Comparison of ENCODE assay signal across 9 cellular contexts in genomic region chr17:75124041-75124818, GRCh38. TPM values are rescaled to one million over a fixed set of nuclear protein-coding genes. Genes with fewer than 3 reads are reported as not detected.
DNase-seq lines count a peak whose midpoint lies in the region; ATAC-seq and TF ChIP-seq lines count a peak whose summit lies in the region.
"Had no signal": no experiment of that assay in that cellular context is flagged by ENCODE, and none has a peak within 500 bp of the region (broad histone marks: within the 10 kb centered on the region; RNA-seq: fewer than 3 reads in every experiment).

No MANE protein-coding gene starts in this region.

- H2AFZ ChIP-seq in osteoblast (ENCODE audit: low read length), result no peak overlapping the region

- H3K27me3 ChIP-seq in osteoblast (ENCODE audit: insufficient read depth, low read length), result no peaks in the 10 kb centered on the region
- H3K27me3 ChIP-seq in aorta (ENCODE audit: control insufficient read depth in 1 of 2, insufficient read depth in 2 of 2, low read length in 1 of 2), result no peaks in the 10 kb centered on the region

- H4K20me1 ChIP-seq in osteoblast (ENCODE audit: insufficient read depth, low read length), result no peaks in the 10 kb centered on the region

- H3K27ac ChIP-seq in epithelial cell of prostate (peak overlapping the region; percentile 95), osteoblast (ENCODE audit: low read depth, low read length) (no peak overlapping the region), aorta (ENCODE audit: low read depth in 1 of 2, low read length in 2 of 2) (no peak overlapping the region)
- H3K27ac ChIP-seq: SK-N-MC had no signal

- H3K36me3 ChIP-seq in osteoblast (ENCODE audit: insufficient read depth, low read length) (peaks cover 5% of the 10 kb centered on the region), aorta (ENCODE audit: control insufficient read depth in 1 of 2, insufficient read depth in 2 of 2, low read length in 1 of 2) (no peaks in the 10 kb centered on the region)

- H3K4me1 ChIP-seq in osteoblast (ENCODE audit: insufficient read depth, low read length) (no peaks in the 10 kb centered on the region), aorta (ENCODE audit: control insufficient read depth in 1 of 2, insufficient read depth in 2 of 2, low read length in 2 of 2) (no peaks in the 10 kb centered on the region)

- H3K9me3 ChIP-seq in osteoblast (ENCODE audit: low read depth, low read length), result no peaks in the 10 kb centered on the region
- no peaks in the 10 kb centered on the region for H3K9me3 ChIP-seq in aorta (ENCODE audit: control insufficient read depth, low read length)

- intact Hi-C loops in activated CD4-positive, alpha-beta T cell treated with anti-CD3 and anti-CD28 coated beads, Interleukin-2, amount 10 ng/mL, durations not matched to agents 24 days and 14 days (cut with micrococcal nuclease), result no loop called here
- intact Hi-C loops in aorta (cut with DNase I), result no loop called here

- no peaks in the 10 kb centered on the region for H3K79me2 ChIP-seq in osteoblast (ENCODE audit: insufficient read depth, low read length)

- peak overlapping the region; percentile 80 for H3K27ac Mint-ChIP-seq in activated CD4-positive, alpha-beta T cell treated with anti-CD3 and anti-CD28 coated beads, Interleukin-2, amount 10 ng/mL, durations not matched to agents 24 days and 14 days

- TF ChIP-seq CTCF in osteoblast (IDR thresholded peaks at IDR 0.05; ENCODE audit: extremely low read depth, low read depth, low read length), result no peak

- peaks cover 27% of the 10 kb centered on the region for H3K4me1 Mint-ChIP-seq in activated CD4-positive, alpha-beta T cell treated with anti-CD3 and anti-CD28 coated beads, Interleukin-2, amount 10 ng/mL, durations not matched to agents 24 days and 14 days

- peak overlapping the region; percentile 42 for H3K4me3 Mint-ChIP-seq in activated CD4-positive, alpha-beta T cell treated with anti-CD3 and anti-CD28 coated beads, Interleukin-2, amount 10 ng/mL, durations not matched to agents 24 days and 14 days

- no peaks in the 10 kb centered on the region for H3K9me3 Mint-ChIP-seq in activated CD4-positive, alpha-beta T cell treated with anti-CD3 and anti-CD28 coated beads, Interleukin-2, amount 10 ng/mL, durations not matched to agents 24 days and 14 days

- H3K4me3 ChIP-seq in osteoblast (ENCODE audit: insufficient read depth, low read length), result no peak overlapping the region
- H3K4me3 ChIP-seq in aorta (ENCODE audit: low read length in 2 of 2), result no peak overlapping the region
- H3K4me3 ChIP-seq: SK-N-MC had no signal

- ATAC-seq in aorta (ENCODE audit: low FRiP score) (peak; percentile 63), GM21619 (IDR thresholded peaks at IDR 0.05; ENCODE audit: unreplicated experiment) (no peak)

- DNase-seq in DMS 273 (lab: John Stamatoyannopoulos, UW; ENCODE audit: unreplicated experiment) (peak; percentile 65), DMS 273 treated with DMSO at 0.1 percent for 48 hours (lab: John Stamatoyannopoulos, UW) (no peak), epithelial cell of prostate (ENCODE audit: low read depth, low spot score) (peak; percentile 89), osteoblast (ENCODE audit: insufficient read length, low spot score, missing footprints) (peak; percentile 90), aorta (peak in 1 of 2 donors; percentile 78), retina (no peak)
- peak; percentile 79 for DNase-seq in activated CD4-positive, alpha-beta T cell treated with anti-CD3 and anti-CD28 coated beads, Interleukin-2, amount 10 ng/mL, durations not matched to agents 24 days and 14 days

- 84% methylated on average over 19 of the region's 19 CpGs for WGBS in aorta, 2 donors

- peaks cover 25% of the 10 kb centered on the region for H3K36me3 Mint-ChIP-seq in activated CD4-positive, alpha-beta T cell treated with anti-CD3 and anti-CD28 coated beads, Interleukin-2, amount 10 ng/mL, durations not matched to agents 24 days and 14 days (ENCODE audit: low read depth)

- H3K27me3 Mint-ChIP-seq in activated CD4-positive, alpha-beta T cell treated with anti-CD3 and anti-CD28 coated beads, Interleukin-2, amount 10 ng/mL, durations not matched to agents 24 days and 14 days, result no peaks in the 10 kb centered on the region

- no peak overlapping the region for H3K4me2 ChIP-seq in osteoblast (ENCODE audit: insufficient read depth, low read length)

RNA-seq across cellular contexts. Expression of gene NT5C, which starts 7.3 kb away (rescaled TPM):
- total RNA-seq in activated CD4-positive, alpha-beta T cell treated with anti-CD3 and anti-CD28 coated beads, Interleukin-2, amount 10 ng/mL, durations not matched to agents 24 days and 14 days, result 76.5 and 84.7 TPM in 2 replicates
- total RNA-seq in osteoblast (48.1 and 53.9 TPM in 2 replicates), aorta (10 to 100 TPM; 24.7 to 29.6 TPM)
- 10 to 100 TPM; 28.7 to 93.0 TPM for polyA plus RNA-seq in aorta

RNA-seq across cellular contexts. Expression of gene ARMC7, which starts 14.5 kb away (rescaled TPM):
- 11.2 and 12.0 TPM in 2 replicates for total RNA-seq in activated CD4-positive, alpha-beta T cell treated with anti-CD3 and anti-CD28 coated beads, Interleukin-2, amount 10 ng/mL, durations not matched to agents 24 days and 14 days
- total RNA-seq in osteoblast (3.2 and 3.3 TPM in 2 replicates), aorta (10 to 100 TPM in 1 of 2 donors, 1 to 10 TPM in 1; 8.7 to 19.4 TPM)
- 1 to 10 TPM; 4.9 to 8.6 TPM for polyA plus RNA-seq in aorta

RNA-seq across cellular contexts. Expression of gene JPT1, which starts 30.1 kb away (rescaled TPM):
- 271 and 292 TPM in 2 replicates for total RNA-seq in activated CD4-positive, alpha-beta T cell treated with anti-CD3 and anti-CD28 coated beads, Interleukin-2, amount 10 ng/mL, durations not matched to agents 24 days and 14 days
- 55.7 and 60.8 TPM in 2 replicates for total RNA-seq in osteoblast
- 10 to 100 TPM; 16.0 to 18.3 TPM for total RNA-seq in aorta
- 100 to 1,000 TPM in 1 of 2 donors, 10 to 100 TPM in 1; 10.8 to 144 TPM for polyA plus RNA-seq in aorta

RNA-seq across cellular contexts. Expression of gene SLC16A5, which starts 36.5 kb away (rescaled TPM):
- 6.8 and 7.2 TPM in 2 replicates for total RNA-seq in activated CD4-positive, alpha-beta T cell treated with anti-CD3 and anti-CD28 coated beads, Interleukin-2, amount 10 ng/mL, durations not matched to agents 24 days and 14 days
- total RNA-seq in osteoblast, result 16.3 and 19.2 TPM in 2 replicates
- total RNA-seq in aorta, result 10 to 100 TPM in 1 of 2 donors, 1 to 10 TPM in 1; 5.6 to 11.4 TPM
- 1 to 10 TPM; 7.8 to 7.9 TPM for polyA plus RNA-seq in aorta

RNA-seq across cellular contexts. Expression of gene SUMO2, which starts 58.5 kb away (rescaled TPM):
- 658 and 659 TPM in 2 replicates for total RNA-seq in activated CD4-positive, alpha-beta T cell treated with anti-CD3 and anti-CD28 coated beads, Interleukin-2, amount 10 ng/mL, durations not matched to agents 24 days and 14 days
- total RNA-seq in osteoblast, result 92.6 and 96.4 TPM in 2 replicates
- total RNA-seq in aorta, result 100 to 1,000 TPM; 262 to 280 TPM
- 100 to 1,000 TPM in 1 of 2 donors, 10 to 100 TPM in 1; 96.2 to 113 TPM for polyA plus RNA-seq in aorta

Comparison
In these comparisons a context has a peak if more than half of its experiments do, and no peak if none do; other contexts are left out.
1. DNase-seq: peak in DMS 273 (single experiment), activated CD4-positive, alpha-beta T cell treated with anti-CD3 and anti-CD28 coated beads, Interleukin-2, amount 10 ng/mL, durations not matched to agents 24 days and 14 days (single experiment), epithelial cell of prostate (single experiment) and osteoblast (single experiment); none in DMS 273 treated with DMSO at 0.1 percent for 48 hours (single experiment) and retina (single experiment).